8 cellular contexts compared by ENCODE assay signal in genomic region chr7:157136372-157136771, GRCh38. TPM values are rescaled to one million over a fixed set of nuclear protein-coding genes. Genes with fewer than 3 reads are reported as not detected.
DNase-seq lines count a peak whose midpoint lies in the region; ATAC-seq and TF ChIP-seq lines count a peak whose summit lies in the region.

No MANE protein-coding gene starts in this region.

- WGBS in thyroid gland, 2 donors, result 52 to 59% methylated on average over 4 of the region's 4 CpGs

- H3K27me3 Mint-ChIP-seq in central memory CD8-positive, alpha-beta T cell, result no peaks in the 10 kb centered on the region

- no peaks in the 10 kb centered on the region for H3K9me3 Mint-ChIP-seq in central memory CD8-positive, alpha-beta T cell

- no peak overlapping the region for H3K4me3 ChIP-seq in thyroid gland (replicated peaks in 1 of 3)
- H3K4me3 ChIP-seq in mucosa of descending colon, result no peak overlapping the region

- peak overlapping the region; percentile 27 for H3K4me3 Mint-ChIP-seq in central memory CD8-positive, alpha-beta T cell

- no peaks in the 10 kb centered on the region for H3K9me3 ChIP-seq in thyroid gland
- H3K9me3 ChIP-seq in mucosa of descending colon, result no peaks in the 10 kb centered on the region

- no peak for TF ChIP-seq POLR2A in thyroid gland (IDR thresholded peaks at IDR 0.05)

- H3K4me1 Mint-ChIP-seq in central memory CD8-positive, alpha-beta T cell, result peaks cover 20% of the 10 kb centered on the region

- no peak overlapping the region for H3K27ac ChIP-seq in thyroid gland

- H3K4me1 ChIP-seq in thyroid gland, result peaks cover 16 to 19% of the 10 kb centered on the region in 2 donors
- peaks cover 15% of the 10 kb centered on the region for H3K4me1 ChIP-seq in mucosa of descending colon (ENCODE audit: low read depth)

- ATAC-seq in central memory CD8-positive, alpha-beta T cell (replicated peaks; ENCODE audit: extremely low read depth, poor library complexity, severe bottlenecking), result no peak
- ATAC-seq in GM21515 (IDR thresholded peaks at IDR 0.05; ENCODE audit: unreplicated experiment), result no peak
- no peak for ATAC-seq in mucosa of descending colon

- H3K27me3 ChIP-seq in thyroid gland, result no peaks in the 10 kb centered on the region

- DNase-seq in NOMO-1 treated with DMSO at 0.1 percent for 48 hours (lab: John Stamatoyannopoulos, UW; ENCODE audit: unreplicated experiment), result peak; percentile 54
- no peak for DNase-seq in NOMO-1 treated with dmso at 0.1 percent for 144 hours (lab: John Stamatoyannopoulos, UW; ENCODE audit: unreplicated experiment)
- peak; percentile 87 to 93 for DNase-seq in NCI-H526 (lab: John Stamatoyannopoulos, UW)
- DNase-seq in central memory CD8-positive, alpha-beta T cell (ENCODE audit: low spot score in 2 of 2), result no peak
- peak; percentile 55 for DNase-seq in pulmonary artery endothelial cell (ENCODE audit: low read depth, low spot score)
- DNase-seq in thyroid gland, result no peak
- DNase-seq in mucosa of descending colon, result no peak

- H3K36me3 Mint-ChIP-seq in central memory CD8-positive, alpha-beta T cell (ENCODE audit: insufficient read depth), result peaks cover 9% of the 10 kb centered on the region

- intact Hi-C loops in thyroid gland (cut with DNase I), result no loop called here
- intact Hi-C loops in mucosa of descending colon (cut with DNase I, micrococcal nuclease), result no loop called here

- no peak overlapping the region for H3K27ac Mint-ChIP-seq in central memory CD8-positive, alpha-beta T cell (ENCODE audit: low read depth)

- H3K36me3 ChIP-seq in thyroid gland (no peaks in the 10 kb centered on the region), mucosa of descending colon (ENCODE audit: low read depth) (no peaks in the 10 kb centered on the region)

- TF ChIP-seq CTCF in thyroid gland (IDR thresholded peaks at IDR 0.05) (no peak), mucosa of descending colon (IDR thresholded peaks at IDR 0.05) (no peak)

RNA-seq across cellular contexts. Expression of gene UBE3C, which starts 2.4 kb away (rescaled TPM):
- total RNA-seq in pulmonary artery endothelial cell (115 and 117 TPM in 2 replicates), thyroid gland (10 to 100 TPM; 50.3 to 75.0 (median 64.0) TPM), mucosa of descending colon (10 to 100 TPM; 58.1 to 68.0 (median 66.7) TPM)

Comparison
In these comparisons a context has a peak if more than half of its experiments do, and no peak if none do; other contexts are left out.
1. DNase-seq: peak in NOMO-1 treated with DMSO at 0.1 percent for 48 hours (single experiment), NCI-H526 (2 of 2) and pulmonary artery endothelial cell (single experiment); none in NOMO-1 treated with dmso at 0.1 percent for 144 hours (single experiment), central memory CD8-positive, alpha-beta T cell (0 of 2), thyroid gland (0 of 2) and mucosa of descending colon (0 of 3).